ENCODE assay signal across 8 cellular contexts in the genomic region with DNA sequence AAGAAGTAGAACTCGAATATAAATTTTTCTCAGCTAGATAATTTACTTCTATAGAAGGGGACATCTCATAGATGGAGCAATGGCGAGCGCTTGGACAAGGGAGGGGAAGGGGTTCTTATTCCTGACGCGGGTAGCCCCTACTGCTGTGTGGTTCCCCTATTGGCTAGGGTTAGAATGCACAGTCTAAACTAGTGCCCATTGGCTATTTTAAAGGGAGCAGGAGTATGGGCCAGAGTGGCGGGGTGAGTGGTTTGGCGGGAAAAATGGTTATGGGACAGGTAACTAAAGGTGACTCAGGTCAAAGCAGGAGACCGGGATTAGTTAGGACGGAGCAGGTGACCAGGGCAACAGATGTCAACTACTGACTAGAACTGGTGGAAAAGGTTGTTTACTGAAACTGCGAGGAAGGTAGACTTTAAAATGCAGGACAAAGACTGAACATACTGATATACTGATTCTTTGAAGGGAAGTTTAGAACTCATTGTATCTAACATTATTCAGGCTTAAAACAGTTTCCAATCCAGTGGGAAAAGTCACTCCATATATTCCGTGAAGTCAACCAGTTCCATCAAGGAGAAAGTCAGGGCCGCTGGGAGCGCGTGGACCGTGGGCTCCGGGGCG. TPM values are rescaled to one million over a fixed set of nuclear protein-coding genes. Genes with fewer than 3 reads are reported as not detected.
DNase-seq lines count a peak whose midpoint lies in the region; ATAC-seq and TF ChIP-seq lines count a peak whose summit lies in the region.

No MANE protein-coding gene starts in this region.

- H3K27ac ChIP-seq in CD4-positive, CD25-positive, alpha-beta regulatory T cell (ENCODE audit: insufficient read depth, low read length, poor library complexity, severe bottlenecking), result peak overlapping the region; percentile 94
- peak overlapping the region; percentile 99 for H3K27ac ChIP-seq in HL-60 (replicated peaks)

- H3K4me1 ChIP-seq in CD4-positive, CD25-positive, alpha-beta regulatory T cell (ENCODE audit: control insufficient read depth, insufficient read depth, low read length, poor library complexity, severe bottlenecking), result peaks cover 8% of the 10 kb centered on the region

- ATAC-seq in CD4-positive, CD25-positive, alpha-beta regulatory T cell (ENCODE audit: low read depth in 2 of 2), result no peak
- ATAC-seq in natural killer cell treated with Interleukin-12 subunit alpha and Interleukin-12 subunit beta and Interleukin-15 and Interleukin-18, amount 100 ng/mL, for 72 hours, result no peak
- ATAC-seq in HG02759 (IDR thresholded peaks at IDR 0.05; ENCODE audit: unreplicated experiment) (no peak), HG02642 (IDR thresholded peaks at IDR 0.05; ENCODE audit: poor library complexity, unreplicated experiment) (no peak), GM19023 (IDR thresholded peaks at IDR 0.05; ENCODE audit: unreplicated experiment) (no peak)

- no peaks in the 10 kb centered on the region for H3K27me3 ChIP-seq in CD4-positive, CD25-positive, alpha-beta regulatory T cell (ENCODE audit: control insufficient read depth, insufficient read depth, low read length)
- H3K27me3 ChIP-seq in HL-60 (ENCODE audit: insufficient read depth, poor library complexity, severe bottlenecking), result no peaks in the 10 kb centered on the region

- peaks cover 0 to 4% (median 0%) of the 10 kb centered on the region in 7 donors for H3K9me3 Mint-ChIP-seq in CD4-positive, CD25-positive, alpha-beta regulatory T cell
- H3K9me3 Mint-ChIP-seq in endothelial cell (ENCODE audit: unreplicated experiment), result no peaks in the 10 kb centered on the region
- no peaks in the 10 kb centered on the region for H3K9me3 Mint-ChIP-seq in natural killer cell treated with Interleukin-12 subunit alpha and Interleukin-12 subunit beta and Interleukin-15 and Interleukin-18, amount 100 ng/mL, for 72 hours

- in situ Hi-C loops in SK-MEL-5 (cut with HindIII; ENCODE audit: low pct_unique_long_range_greater_than_20kb, low sequenced_read_pairs), result no loop called here

- TF ChIP-seq CTCF in HL-60 (IDR thresholded peaks at IDR 0.05; ENCODE audit: insufficient read depth, low read length) (no peak), endothelial cell (IDR thresholded peaks at IDR 0.05; ENCODE audit: unreplicated experiment) (no peak)

- no peaks in the 10 kb centered on the region for H3K36me3 Mint-ChIP-seq in CD4-positive, CD25-positive, alpha-beta regulatory T cell
- peaks cover 6% of the 10 kb centered on the region for H3K36me3 Mint-ChIP-seq in endothelial cell (ENCODE audit: low read depth, unreplicated experiment)
- no peaks in the 10 kb centered on the region for H3K36me3 Mint-ChIP-seq in natural killer cell treated with Interleukin-12 subunit alpha and Interleukin-12 subunit beta and Interleukin-15 and Interleukin-18, amount 100 ng/mL, for 72 hours

- peak overlapping the region; percentile 80 to 95 (median 89) for H3K27ac Mint-ChIP-seq in CD4-positive, CD25-positive, alpha-beta regulatory T cell
- peak overlapping the region; percentile 95 for H3K27ac Mint-ChIP-seq in endothelial cell (ENCODE audit: unreplicated experiment)
- peak overlapping the region; percentile 93 to 94 for H3K27ac Mint-ChIP-seq in natural killer cell treated with Interleukin-12 subunit alpha and Interleukin-12 subunit beta and Interleukin-15 and Interleukin-18, amount 100 ng/mL, for 72 hours

- peak in 2 of 3 donors; percentile 4 to 18 for DNase-seq in CD4-positive, CD25-positive, alpha-beta regulatory T cell
- DNase-seq in HL-60 (ENCODE audit: low read depth in 1 of 2, low spot score in 1 of 2), result peak in 1 of 2 experiments; percentile 48
- peak; percentile 44 for DNase-seq in SK-MEL-5 (ENCODE audit: low read depth, low spot score)
- no peak for DNase-seq in endothelial cell (ENCODE audit: low spot score)
- no peak for DNase-seq in natural killer cell treated with Interleukin-12 subunit alpha and Interleukin-12 subunit beta and Interleukin-15 and Interleukin-18, amount 100 ng/mL, for 72 hours (ENCODE audit: low spot score)

- H3K27me3 Mint-ChIP-seq in CD4-positive, CD25-positive, alpha-beta regulatory T cell, result no peaks in the 10 kb centered on the region
- peaks cover 9% of the 10 kb centered on the region for H3K27me3 Mint-ChIP-seq in endothelial cell (ENCODE audit: unreplicated experiment)
- no peaks in the 10 kb centered on the region for H3K27me3 Mint-ChIP-seq in natural killer cell treated with Interleukin-12 subunit alpha and Interleukin-12 subunit beta and Interleukin-15 and Interleukin-18, amount 100 ng/mL, for 72 hours

- H3K9me3 ChIP-seq in CD4-positive, CD25-positive, alpha-beta regulatory T cell (ENCODE audit: control insufficient read depth in 2 of 2, low read length in 2 of 2), result no peaks in the 10 kb centered on the region

- H3K36me3 ChIP-seq in CD4-positive, CD25-positive, alpha-beta regulatory T cell (ENCODE audit: control insufficient read depth, insufficient read depth, low read length), result no peaks in the 10 kb centered on the region

- peak overlapping the region; percentile 86 to 98 (median 92) for H3K4me3 Mint-ChIP-seq in CD4-positive, CD25-positive, alpha-beta regulatory T cell
- H3K4me3 Mint-ChIP-seq in endothelial cell (ENCODE audit: unreplicated experiment), result peak overlapping the region; percentile 98
- H3K4me3 Mint-ChIP-seq in natural killer cell treated with Interleukin-12 subunit alpha and Interleukin-12 subunit beta and Interleukin-15 and Interleukin-18, amount 100 ng/mL, for 72 hours, result peak overlapping the region; percentile 99

- peaks cover 4 to 21% (median 8%) of the 10 kb centered on the region in 4 donors for H3K4me1 Mint-ChIP-seq in CD4-positive, CD25-positive, alpha-beta regulatory T cell
- H3K4me1 Mint-ChIP-seq in endothelial cell (ENCODE audit: unreplicated experiment), result peaks cover 8% of the 10 kb centered on the region
- H3K4me1 Mint-ChIP-seq in natural killer cell treated with Interleukin-12 subunit alpha and Interleukin-12 subunit beta and Interleukin-15 and Interleukin-18, amount 100 ng/mL, for 72 hours (ENCODE audit: low read depth in 2 of 2), result peaks cover 12 to 19% of the 10 kb centered on the region in 2 donors

- H3K4me3 ChIP-seq in CD4-positive, CD25-positive, alpha-beta regulatory T cell (ENCODE audit: low read depth, low read length), result peak overlapping the region; percentile 85
- peak overlapping the region; percentile 76 for H3K4me3 ChIP-seq in HL-60 (replicated peaks; ENCODE audit: insufficient read depth, low read length)

RNA-seq across cellular contexts. Expression of gene ATAD3A, which starts 0.9 kb away (rescaled TPM):
- 20.0 TPM for total RNA-seq in CD4-positive, CD25-positive, alpha-beta regulatory T cell
- polyA plus RNA-seq in CD4-positive, CD25-positive, alpha-beta regulatory T cell, result 1 to 10 TPM; 6.2 to 8.1 (median 7.5) TPM
- 32.1 and 36.5 TPM in 2 replicates for total RNA-seq in SK-MEL-5 (2014; rRNA removed; shearing (Covaris generic))
- 43.6 and 51.5 TPM in 2 replicates for polyA plus RNA-seq in SK-MEL-5 (2015; cell fraction: cytosol; rRNA removed)
- polyA plus RNA-seq in SK-MEL-5 (2015; cell fraction: nucleus; rRNA removed), result 56.9 and 75.0 TPM in 2 replicates
- total RNA-seq in endothelial cell (ENCODE audit: unreplicated experiment), result 30.4 TPM
- 100 to 1,000 TPM in 1 of 2 donors, 10 to 100 TPM in 1; 52.7 to 126 TPM for total RNA-seq in natural killer cell treated with Interleukin-12 subunit alpha and Interleukin-12 subunit beta and Interleukin-15 and Interleukin-18, amount 100 ng/mL, for 72 hours

RNA-seq across cellular contexts. Expression of gene TMEM240, which starts 29.4 kb away (rescaled TPM):
- total RNA-seq in CD4-positive, CD25-positive, alpha-beta regulatory T cell, result not detected
- polyA plus RNA-seq in CD4-positive, CD25-positive, alpha-beta regulatory T cell, result not detected
- total RNA-seq in SK-MEL-5 (2014; rRNA removed; shearing (Covaris generic)), result 0.29 TPM in 1 of 2 replicates, not detected in the other
- polyA plus RNA-seq in SK-MEL-5 (2015; cell fraction: cytosol; rRNA removed), result 0.18 and 0.60 TPM in 2 replicates
- polyA plus RNA-seq in SK-MEL-5 (2015; cell fraction: nucleus; rRNA removed), result 1.1 and 2.4 TPM in 2 replicates
- total RNA-seq in endothelial cell (ENCODE audit: unreplicated experiment), result 6.6 TPM
- total RNA-seq in natural killer cell treated with Interleukin-12 subunit alpha and Interleukin-12 subunit beta and Interleukin-15 and Interleukin-18, amount 100 ng/mL, for 72 hours, result 1 to 10 TPM in 1 of 2 donors, not detected in 1; 1.6 TPM

RNA-seq across cellular contexts. Expression of gene ATAD3B, which starts 39.5 kb away (rescaled TPM):
- 39.4 TPM for total RNA-seq in CD4-positive, CD25-positive, alpha-beta regulatory T cell
- 1 to 10 TPM; 2.3 to 5.2 (median 3.0) TPM for polyA plus RNA-seq in CD4-positive, CD25-positive, alpha-beta regulatory T cell
- 31.3 and 36.3 TPM in 2 replicates for total RNA-seq in SK-MEL-5 (2014; rRNA removed; shearing (Covaris generic))
- polyA plus RNA-seq in SK-MEL-5 (2015; cell fraction: cytosol; rRNA removed), result 25.4 and 30.1 TPM in 2 replicates
- polyA plus RNA-seq in SK-MEL-5 (2015; cell fraction: nucleus; rRNA removed), result 230 and 279 TPM in 2 replicates
- total RNA-seq in endothelial cell (ENCODE audit: unreplicated experiment), result 27.2 TPM
- 100 to 1,000 TPM in 1 of 2 donors, 10 to 100 TPM in 1; 56.6 to 126 TPM for total RNA-seq in natural killer cell treated with Interleukin-12 subunit alpha and Interleukin-12 subunit beta and Interleukin-15 and Interleukin-18, amount 100 ng/mL, for 72 hours

Comparison
In these comparisons a context has a peak if more than half of its experiments do, and no peak if none do; other contexts are left out.
1. DNase-seq: peak in CD4-positive, CD25-positive, alpha-beta regulatory T cell (2 of 3) and SK-MEL-5 (single experiment); none in endothelial cell (single experiment) and natural killer cell treated with Interleukin-12 subunit alpha and Interleukin-12 subunit beta and Interleukin-15 and Interleukin-18, amount 100 ng/mL, for 72 hours (single experiment).
2. Peak in every context shown above with its lines, with median percentiles within 50 percentile points of each other: H3K27ac Mint-ChIP-seq and H3K4me3 Mint-ChIP-seq.